Comparison of ENCODE assay signal across 16 cellular contexts in genomic region chr18:33666915-33667314, GRCh38.
"Had no signal": no experiment of that assay in that cellular context is flagged by ENCODE, and none has a peak within 500 bp of the region (broad histone marks: within the 10 kb centered on the region; RNA-seq: fewer than 3 reads in every experiment).

No MANE protein-coding gene starts in this region.

- H3K27me3 Mint-ChIP-seq: activated CD4-positive, alpha-beta memory T cell treated with anti-CD3 and anti-CD28 coated beads, Interleukin-2, amount 10 ng/mL, durations not matched to agents 7 days and 5 days; naive thymus-derived CD8-positive, alpha-beta T cell; stimulated activated memory B cell treated with anti-CD40 and anti-IgM and Interleukin-4, amounts not matched to agents 10 μg/mL and 1 μg/mL and 100 μg/mL, for 72 hours had no signal

- H3K36me3 Mint-ChIP-seq: naive thymus-derived CD8-positive, alpha-beta T cell; stimulated activated memory B cell treated with anti-CD40 and anti-IgM and Interleukin-4, amounts not matched to agents 10 μg/mL and 1 μg/mL and 100 μg/mL, for 72 hours had no signal

- H3K27ac Mint-ChIP-seq: activated CD4-positive, alpha-beta memory T cell treated with anti-CD3 and anti-CD28 coated beads, Interleukin-2, amount 10 ng/mL, durations not matched to agents 7 days and 5 days; endodermal cell; naive thymus-derived CD8-positive, alpha-beta T cell; stimulated activated memory B cell treated with anti-CD40 and anti-IgM and Interleukin-4, amounts not matched to agents 10 μg/mL and 1 μg/mL and 100 μg/mL, for 72 hours had no signal

- H3K9me3 Mint-ChIP-seq: endodermal cell had no signal

- H3K4me3 ChIP-seq: dorsolateral prefrontal cortex, thyroid gland had no signal

- H3K27me3 ChIP-seq: dorsolateral prefrontal cortex, thyroid gland had no signal

- H3K36me3 ChIP-seq: thyroid gland had no signal

- ATAC-seq: activated T-cell treated with anti-CD3 and anti-CD28 coated beads, Interleukin-2, amount 50 U/mL, for 4 hours; naive thymus-derived CD8-positive, alpha-beta T cell; stimulated activated memory B cell treated with anti-CD40 and anti-IgM and Interleukin-4, amounts not matched to agents 10 μg/mL and 1 μg/mL and 100 μg/mL, for 72 hours had no signal

- H3K4me1 ChIP-seq: thyroid gland had no signal

- H3K4me3 Mint-ChIP-seq: activated CD4-positive, alpha-beta memory T cell treated with anti-CD3 and anti-CD28 coated beads, Interleukin-2, amount 10 ng/mL, durations not matched to agents 7 days and 5 days; activated T-cell treated with anti-CD3 and anti-CD28 coated beads, Interleukin-2, amount 50 U/mL, for 4 hours; endodermal cell; naive thymus-derived CD8-positive, alpha-beta T cell; stimulated activated memory B cell treated with anti-CD40 and anti-IgM and Interleukin-4, amounts not matched to agents 10 μg/mL and 1 μg/mL and 100 μg/mL, for 72 hours had no signal

- H3K4me1 Mint-ChIP-seq: activated CD4-positive, alpha-beta memory T cell treated with anti-CD3 and anti-CD28 coated beads, Interleukin-2, amount 10 ng/mL, durations not matched to agents 7 days and 5 days; naive thymus-derived CD8-positive, alpha-beta T cell; stimulated activated memory B cell treated with anti-CD40 and anti-IgM and Interleukin-4, amounts not matched to agents 10 μg/mL and 1 μg/mL and 100 μg/mL, for 72 hours had no signal

- H3K27ac ChIP-seq: thyroid gland had no signal

- DNase-seq: activated CD4-positive, alpha-beta memory T cell treated with anti-CD3 and anti-CD28 coated beads, Interleukin-2, amount 10 ng/mL, durations not matched to agents 7 days and 5 days; activated CD4-positive, alpha-beta T cell treated with anti-CD3 and anti-CD28 coated beads for 4 hours; activated effector memory CD4-positive, alpha-beta T cell treated with Interleukin-2 at 50 U/mL for 16 hours; activated naive CD4-positive, alpha-beta T cell treated with anti-CD3 and anti-CD28 coated beads, Interleukin-2, amount 50 U/mL, for 16 hours; activated T-cell treated with anti-CD3 and anti-CD28 coated beads, Interleukin-2, amount 50 U/mL, for 4 hours; endodermal cell; erythroblast; kidney; mesenchymal stem cell; naive thymus-derived CD8-positive, alpha-beta T cell; nucleus accumbens; posterior cingulate gyrus; stimulated activated CD4-positive, alpha-beta T cell treated with anti-CD3 and anti-CD28 coated beads, Interleukin-2, amount 100 ng/mL, for 48 hours; thyroid gland had no signal

- H3K9me3 ChIP-seq: thyroid gland had no signal
